In genomic region chr3:157104928-157105652, GRCh38 we compare ENCODE assay signal across 9 cellular contexts. TPM values are rescaled to one million over a fixed set of nuclear protein-coding genes. Genes with fewer than 3 reads are reported as not detected.
DNase-seq lines count a peak whose midpoint lies in the region; ATAC-seq, FAIRE-seq and TF ChIP-seq lines count a peak whose summit lies in the region.
"Had no signal": no experiment of that assay in that cellular context is flagged by ENCODE, and none has a peak within 500 bp of the region (broad histone marks: within the 10 kb centered on the region; RNA-seq: fewer than 3 reads in every experiment).

No MANE protein-coding gene starts in this region.

- no peaks in the 10 kb centered on the region for H3K36me3 ChIP-seq in GM12878 (ENCODE audit: control insufficient read depth in 2 of 2, insufficient read depth in 2 of 2, low read length in 1 of 2)
- H3K36me3 ChIP-seq: lower lobe of right lung had no signal

- H3K27ac ChIP-seq in GM12878 (ENCODE audit: control insufficient read depth, insufficient read depth), result peak overlapping the region; percentile 63; the same call in 1 of the 2 replicates
- H3K27ac ChIP-seq: lower lobe of right lung had no signal

- WGBS in GM12878 (ENCODE audit: insufficient coverage, insufficient replicate concordance, low lambda C conversion rate, missing lambda C conversion rate), result 23% methylated on average over 7 of the region's 7 CpGs

- ATAC-seq in GM19463 (IDR thresholded peaks at IDR 0.05; ENCODE audit: unreplicated experiment) (peak; percentile 60), HG03442 (IDR thresholded peaks at IDR 0.05; ENCODE audit: unreplicated experiment) (peak; percentile 44), GM12878 (peak; percentile 71), HG03097 (IDR thresholded peaks at IDR 0.05; ENCODE audit: low FRiP score, unreplicated experiment) (no peak)

- H3K27me3 ChIP-seq in GM12878 (replicated peaks in 1 of 2; ENCODE audit: control insufficient read depth in 2 of 2, insufficient read depth in 2 of 2, low read length in 1 of 2), result no peaks in the 10 kb centered on the region

- DNase-seq in GM10248 (ENCODE audit: extremely low spot score) (peak; percentile 66), GM12878 (ENCODE audit: low read depth, low spot score) (no peak), D341Med (ENCODE audit: low spot score) (no peak), GM13977 (ENCODE audit: low spot score) (no peak), SIG-M5 treated with dmso at 0.1 percent for 504 hours (lab: John Stamatoyannopoulos, UW; ENCODE audit: unreplicated experiment) (no peak)
- DNase-seq: lower lobe of right lung had no signal

- SMC1A ChIA-PET in GM12878 (lab: Charles Lee; ENCODE audit: uncharacterized antibody, unreplicated experiment), result interaction anchor here (1.1 to 15.3 kb wide), 6 partner anchors 11 to 32 kb away, joined by 3 to 234 read pairs (median 20); no protein-coding TSS in a partner anchor

- intact Hi-C loops in GM12878 (cut with micrococcal nuclease; ENCODE audit: unreplicated experiment), result no loop called here

- H3K9me3 ChIP-seq in GM12878 (replicated peaks; ENCODE audit: control insufficient read depth, insufficient read depth, low read length), result no peaks in the 10 kb centered on the region
- H3K9me3 ChIP-seq: lower lobe of right lung had no signal

- no peaks in the 10 kb centered on the region for H3K79me2 ChIP-seq in GM12878 (ENCODE audit: control insufficient read depth, insufficient read depth, low read length)

- RAD21 ChIA-PET in GM12878 (lab: Charles Lee; ENCODE audit: unreplicated experiment), result interaction anchor here (1.4 to 8.8 kb wide), 7 partner anchors 9 to 50 kb away, joined by 3 to 119 read pairs (median 6); no protein-coding TSS in a partner anchor

- peaks cover 31% of the 10 kb centered on the region for H3K4me1 ChIP-seq in GM12878 (ENCODE audit: control insufficient read depth, insufficient read depth, low read length)
- H3K4me1 ChIP-seq: lower lobe of right lung had no signal

- H3K9ac ChIP-seq in GM12878 (ENCODE audit: control insufficient read depth, insufficient read depth, low read length), result no peak overlapping the region

- no peak for TF ChIP-seq CTCF in GM10248 (IDR thresholded peaks at IDR 0.05; ENCODE audit: control extremely low read depth, extremely low read depth, low read depth, missing control alignments)
- no peak for TF ChIP-seq CTCF in GM12878 (IDR thresholded peaks at IDR 0.05 in 2 of 3, conservative IDR thresholded peaks at IDR 0.05 in 1 of 3; ENCODE audit: control insufficient read depth in 2 of 3, extremely low read depth in 1 of 3, insufficient read depth in 1 of 3, low read depth in 3 of 3, low read length in 3 of 3)
- TF ChIP-seq CTCF in GM13977 (IDR thresholded peaks at IDR 0.05; ENCODE audit: extremely low read depth, insufficient read depth, missing control alignments), result no peak

- no TSS peak for BruUV-seq in GM12878 (replicated peaks; lab: Mats Ljungman, UMichigan)

- no peak for TF ChIP-seq RAD21 in GM12878 (IDR thresholded peaks at IDR 0.05; ENCODE audit: insufficient read depth, low read depth, low read length)

- POLR2A ChIA-PET in GM10248 (lab: Yijun Ruan, JAX), result interaction anchor here (1.6 kb wide), 1 partner anchor 16 kb away, joined by 7 read pairs; no protein-coding TSS in a partner anchor
- POLR2A ChIA-PET in GM12878 (lab: Charles Lee), result interaction anchor here (0.6 to 4.9 kb wide), 2 partner anchors 14 to 23 kb away, joined by 3 to 84 read pairs; no protein-coding TSS in a partner anchor

- TF ChIP-seq EP300 in GM12878 (IDR thresholded peaks at IDR 0.05; ENCODE audit: borderline replicate concordance in 1 of 2, control insufficient read depth in 1 of 2, low read depth in 2 of 2, low read length in 2 of 2), result no peak

- in situ Hi-C loops in GM12878 (cut with MboI), result no loop called here
- in situ Hi-C loops in GM13977 (cut with MboI; ENCODE audit: low pct_unique_long_range_greater_than_20kb, low sequenced_read_pairs, unreplicated experiment), result no loop called here

- peak overlapping the region; percentile 48 for H2AFZ ChIP-seq in GM12878 (ENCODE audit: control insufficient read depth, low read depth, low read length)

- peak overlapping the region; percentile 41 for H3K4me2 ChIP-seq in GM12878 (ENCODE audit: control insufficient read depth, insufficient read depth)

- CTCF ChIA-PET in GM10248 (lab: Yijun Ruan, JAX), result interaction anchor here (1.0 to 60.7 kb wide), 3 partner anchors 6 to 430 kb away, joined by 3 to 1428 read pairs (median 1428); partner anchors contain the start of gene TIPARP
- CTCF ChIA-PET in GM12878 (lab: Yijun Ruan, JAX), result interaction anchor here (0.5 to 50.9 kb wide), 4 partner anchors 18 to 562 kb away, joined by 3 to 939 read pairs (median 74); no protein-coding TSS in a partner anchor

- H3K4me3 ChIP-seq in GM12878, result no peak overlapping the region
- H3K4me3 ChIP-seq: lower lobe of right lung had no signal

- TF ChIP-seq POLR2A in GM12878 (IDR thresholded peaks at IDR 0.05; ENCODE audit: low read depth, low read length), result no peak

- H4K20me1 ChIP-seq in GM12878 (ENCODE audit: control insufficient read depth, insufficient read depth), result no peaks in the 10 kb centered on the region

- no peak for FAIRE-seq in GM12878 (lab: Jason Lieb, UNC)

TF ChIP-seq in GM12878, 131 proteins besides CTCF, POLR2A, EP300 and RAD21:
- TF ChIP-seq, protein P1, sequence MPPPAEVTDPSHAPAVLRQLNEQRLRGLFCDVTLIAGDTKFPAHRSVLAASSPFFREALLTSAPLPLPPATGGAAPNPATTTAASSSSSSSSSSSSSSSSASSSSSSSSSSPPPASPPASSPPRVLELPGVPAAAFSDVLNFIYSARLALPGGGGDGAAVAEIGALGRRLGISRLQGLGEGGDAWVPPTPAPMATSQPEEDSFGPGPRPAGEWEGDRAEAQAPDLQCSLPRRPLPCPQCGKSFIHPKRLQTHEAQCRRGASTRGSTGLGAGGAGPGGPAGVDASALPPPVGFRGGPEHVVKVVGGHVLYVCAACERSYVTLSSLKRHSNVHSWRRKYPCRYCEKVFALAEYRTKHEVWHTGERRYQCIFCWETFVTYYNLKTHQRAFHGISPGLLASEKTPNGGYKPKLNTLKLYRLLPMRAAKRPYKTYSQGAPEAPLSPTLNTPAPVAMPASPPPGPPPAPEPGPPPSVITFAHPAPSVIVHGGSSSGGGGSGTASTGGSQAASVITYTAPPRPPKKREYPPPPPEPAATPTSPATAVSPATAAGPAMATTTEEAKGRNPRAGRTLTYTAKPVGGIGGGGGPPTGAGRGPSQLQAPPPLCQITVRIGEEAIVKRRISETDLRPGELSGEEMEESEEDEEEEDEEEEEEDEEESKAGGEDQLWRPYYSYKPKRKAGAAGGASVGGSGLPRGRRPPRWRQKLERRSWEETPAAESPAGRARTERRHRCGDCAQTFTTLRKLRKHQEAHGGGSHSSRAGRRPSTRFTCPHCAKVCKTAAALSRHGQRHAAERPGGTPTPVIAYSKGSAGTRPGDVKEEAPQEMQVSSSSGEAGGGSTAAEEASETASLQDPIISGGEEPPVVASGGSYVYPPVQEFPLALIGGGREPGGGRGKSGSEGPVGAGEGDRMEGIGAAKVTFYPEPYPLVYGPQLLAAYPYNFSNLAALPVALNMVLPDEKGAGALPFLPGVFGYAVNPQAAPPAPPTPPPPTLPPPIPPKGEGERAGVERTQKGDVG (CRISPR knock-in tag; IDR thresholded peaks at IDR 0.05), result no peak
- TF ChIP-seq SP1 (IDR thresholded peaks at IDR 0.05; ENCODE audit: low read depth, low read length), result peak; percentile 86
- TF ChIP-seq RFX5 (IDR thresholded peaks at IDR 0.05; ENCODE audit: low read depth, low read length), result 0 out of 2 replicates have a peak, but pooled peaks have one; percentile 24
- TF ChIP-seq BMI1 (IDR thresholded peaks at IDR 0.05; ENCODE audit: borderline replicate concordance), result peak; percentile 78
TF ChIP-seq in GM12878: peak in this region for 3.

RNA-seq across cellular contexts. Expression of gene CCNL1, which starts 54.9 kb away (rescaled TPM):
- 786 and 840 TPM in 2 replicates for total RNA-seq in GM12878 (2013; cell fraction: nucleolus; rRNA removed)
- 173 and 180 TPM in 2 replicates for total RNA-seq in GM12878 (2014; rRNA removed)
- 125 and 134 TPM in 2 replicates for total RNA-seq in GM12878 (2014; rRNA removed; fragmentation: Illumina TruSeq; extraction: Trizol)
- 105 and 107 TPM in 2 replicates for total RNA-seq in GM12878 (2021)
- 92.3 TPM for polyA plus RNA-seq in GM12878 (2011; ENCODE audit: low read depth)
- 174 and 236 TPM in 2 replicates for polyA plus RNA-seq in GM12878 (2011; rRNA removed)
- 54.9 and 72.4 TPM in 2 replicates for polyA plus RNA-seq in GM12878 (2011; cell fraction: cytosol; rRNA removed)
- 732 and 1,003 TPM in 2 replicates for polyA plus RNA-seq in GM12878 (2011; cell fraction: nucleus; rRNA removed)
- 101 and 129 TPM in 2 replicates for polyA plus RNA-seq in GM12878 (2012)
- polyA plus RNA-seq in GM12878 (2014; fragmentation: Illumina TruSeq; extraction: Trizol), result 119 and 153 TPM in 2 replicates
- polyA plus RNA-seq in GM12878 (2014; fragmentation: Nextera tagmentation; extraction: Ambion mirVana), result 10 to 100 TPM; 22.2 to 39.8 TPM
- 127 and 135 TPM in 2 replicates for polyA plus RNA-seq in GM12878 (2014; rRNA removed)
- 100 to 1,000 TPM in 1 of 2 experiments, 10 to 100 TPM in 1; 85.1 to 111 TPM for polyA plus RNA-seq in GM12878 (2016; fragmentation: Nextera tagmentation; extraction: Ambion mirVana)
- 159 and 190 TPM in 2 replicates for polyA minus RNA-seq in GM12878 (2011; rRNA and poly(A)+ RNA removed)
- 50.1 and 54.2 TPM in 2 replicates for polyA minus RNA-seq in GM12878 (2011; cell fraction: cytosol; rRNA and poly(A)+ RNA removed)
- polyA minus RNA-seq in GM12878 (2011; cell fraction: nucleus; rRNA and poly(A)+ RNA removed), result 1,045 and 1,316 TPM in 2 replicates
